1 cellular context compared by ENCODE assay signal in the genomic region with DNA sequence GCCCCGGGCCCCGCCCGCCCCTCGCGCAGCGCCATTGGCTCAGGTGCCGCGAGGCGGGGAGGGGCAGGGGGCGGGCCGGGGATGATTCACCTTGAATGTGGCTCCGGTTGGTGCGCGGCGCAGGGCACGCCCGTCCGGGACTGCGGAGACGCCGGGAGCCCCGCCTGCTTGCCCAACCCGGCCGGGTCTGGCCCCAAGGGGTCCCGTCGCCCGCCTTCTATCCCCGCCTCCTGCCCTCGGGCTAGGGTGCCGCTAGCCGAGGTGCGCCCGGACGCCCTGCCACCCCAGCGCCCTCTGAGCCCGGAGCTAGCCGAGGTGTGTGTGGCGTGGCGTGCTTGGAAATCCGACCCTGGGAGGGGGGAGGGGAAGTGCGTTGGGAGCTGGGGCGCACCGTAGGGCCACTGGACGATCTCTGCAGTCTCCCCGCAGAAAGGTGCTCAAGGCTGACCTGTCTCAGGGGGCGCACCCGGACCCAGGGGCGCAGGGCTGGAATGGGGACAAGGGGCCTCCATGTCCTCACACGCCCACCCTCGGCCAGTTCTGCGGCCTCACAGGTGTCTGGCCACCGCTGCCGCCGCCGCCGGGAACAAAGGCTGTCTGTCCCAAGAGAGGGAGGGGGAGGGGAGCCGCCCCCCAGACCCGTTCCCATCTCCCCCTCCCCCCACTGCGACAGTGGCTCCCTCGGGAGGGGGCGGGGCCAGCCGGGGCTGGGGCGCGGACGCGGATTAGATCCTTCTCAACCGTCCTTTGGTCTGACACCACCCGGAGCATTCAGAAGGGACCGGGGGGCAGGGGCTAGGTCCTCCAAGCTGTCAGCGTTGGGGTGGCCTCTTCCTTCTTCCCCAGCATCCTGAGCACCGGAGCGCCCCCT.
TF ChIP-seq lines count a peak whose summit lies in the region.

No MANE protein-coding gene starts in this region.

TF ChIP-seq in HEK293, 187 proteins besides CTCF, POLR2A, EP300 and RAD21 (continued from another document and continues in another):
- TF ChIP-seq ZNF549 (tag by site-specific recombination; IDR thresholded peaks at IDR 0.05) (no peak), ZNF654 (tag by site-specific recombination; IDR thresholded peaks at IDR 0.05; ENCODE audit: low read depth) (no peak), ZXDB (tag by site-specific recombination; IDR thresholded peaks at IDR 0.05) (0 out of 2 replicates have a peak, but pooled peaks have one; percentile 55), ZBTB21 (tag by site-specific recombination; IDR thresholded peaks at IDR 0.05) (no peak), ZNF140 (tag by site-specific recombination; IDR thresholded peaks at IDR 0.05) (no peak), ZFHX2 (tag by site-specific recombination; conservative IDR thresholded peaks at IDR 0.05) (peak; percentile 76), FEZF1 (tag by site-specific recombination; IDR thresholded peaks at IDR 0.05) (no peak), ZNF707 (tag by site-specific recombination; IDR thresholded peaks at IDR 0.05) (no peak), ZNF529 (tag by site-specific recombination; IDR thresholded peaks at IDR 0.05; ENCODE audit: insufficient replicate concordance) (no peak), WT1 (tag by site-specific recombination; IDR thresholded peaks at IDR 0.05) (no peak), ZNF596 (tag by site-specific recombination; IDR thresholded peaks at IDR 0.05) (no peak), KLF10 (tag by site-specific recombination; IDR thresholded peaks at IDR 0.05) (peak; percentile 74), ZNF433 (tag by site-specific recombination; IDR thresholded peaks at IDR 0.05; ENCODE audit: low read depth) (no peak), ZNF146 (tag by site-specific recombination; IDR thresholded peaks at IDR 0.05) (no peak), ZNF391 (tag by site-specific recombination; IDR thresholded peaks at IDR 0.05; ENCODE audit: borderline replicate concordance, low read depth) (peak; percentile 67), HOXD13 (CRISPR knock-in tag; IDR thresholded peaks at IDR 0.05; ENCODE audit: borderline replicate concordance) (no peak), ZNF501 (tag by site-specific recombination; IDR thresholded peaks at IDR 0.05) (peak; percentile 49; the same call in 1 of the 2 replicates), ZNF701 (tag by site-specific recombination; IDR thresholded peaks at IDR 0.05) (no peak), EGR2 (tag by site-specific recombination; IDR thresholded peaks at IDR 0.05; ENCODE audit: low read depth) (peak; percentile 66; the same call in 1 of the 2 replicates), ZNF335 (tag by site-specific recombination; conservative IDR thresholded peaks at IDR 0.05) (peak; percentile 92), ZFP41 (tag by site-specific recombination; IDR thresholded peaks at IDR 0.05; ENCODE audit: borderline replicate concordance) (no peak), ZNF311 (tag by site-specific recombination; IDR thresholded peaks at IDR 0.05; ENCODE audit: borderline replicate concordance) (no peak), GLI2 (tag by site-specific recombination; IDR thresholded peaks at IDR 0.05; ENCODE audit: borderline replicate concordance, low read depth) (no peak), ZNF366 (tag by site-specific recombination; conservative IDR thresholded peaks at IDR 0.05) (no peak), ZSCAN23 (tag by site-specific recombination; IDR thresholded peaks at IDR 0.05) (peak; percentile 84; the same call in 1 of the 2 replicates), RBAK (tag by site-specific recombination; IDR thresholded peaks at IDR 0.05) (no peak), ZNF626 (tag by site-specific recombination; IDR thresholded peaks at IDR 0.05) (no peak), ZNF214 (tag by site-specific recombination; IDR thresholded peaks at IDR 0.05; ENCODE audit: borderline replicate concordance) (no peak), ZNF548 (tag by site-specific recombination; IDR thresholded peaks at IDR 0.05) (no peak), ZNF132 (tag by site-specific recombination; IDR thresholded peaks at IDR 0.05; ENCODE audit: borderline replicate concordance) (no peak), ZNF768 (tag by site-specific recombination; IDR thresholded peaks at IDR 0.05) (no peak), ZNF629 (tag by site-specific recombination; IDR thresholded peaks at IDR 0.05) (no peak), ZEB2 (tag by site-specific recombination; IDR thresholded peaks at IDR 0.05) (peak; percentile 95), ZNF426 (tag by site-specific recombination; IDR thresholded peaks at IDR 0.05) (no peak), PRDM1 (tag by site-specific recombination; IDR thresholded peaks at IDR 0.05) (no peak), SALL2 (tag by site-specific recombination; IDR thresholded peaks at IDR 0.05; ENCODE audit: borderline replicate concordance) (no peak), ZNF624 (tag by site-specific recombination; IDR thresholded peaks at IDR 0.05) (no peak), ZBTB7A (tag by site-specific recombination; IDR thresholded peaks at IDR 0.05; ENCODE audit: low read depth) (peak; percentile 85; the same call in 1 of the 2 replicates), TRIM28 (IDR thresholded peaks at IDR 0.05; ENCODE audit: borderline replicate concordance, low read length) (no peak), ZFP3 (tag by site-specific recombination; IDR thresholded peaks at IDR 0.05; ENCODE audit: low read depth) (no peak), ZNF555 (tag by site-specific recombination; conservative IDR thresholded peaks at IDR 0.05) (no peak), ZNF530 (tag by site-specific recombination; IDR thresholded peaks at IDR 0.05; ENCODE audit: low read depth) (no peak), ZNF510 (tag by site-specific recombination; IDR thresholded peaks at IDR 0.05; ENCODE audit: insufficient replicate concordance) (no peak), BCL11B (tag by site-specific recombination; IDR thresholded peaks at IDR 0.05; ENCODE audit: low read depth) (peak; percentile 82; the same call in 1 of the 2 replicates), ZNF211 (tag by site-specific recombination; IDR thresholded peaks at IDR 0.05; ENCODE audit: low read depth) (no peak), ZNF16 (tag by site-specific recombination; IDR thresholded peaks at IDR 0.05; ENCODE audit: low read depth) (no peak)
- TF ChIP-seq, protein P1, sequence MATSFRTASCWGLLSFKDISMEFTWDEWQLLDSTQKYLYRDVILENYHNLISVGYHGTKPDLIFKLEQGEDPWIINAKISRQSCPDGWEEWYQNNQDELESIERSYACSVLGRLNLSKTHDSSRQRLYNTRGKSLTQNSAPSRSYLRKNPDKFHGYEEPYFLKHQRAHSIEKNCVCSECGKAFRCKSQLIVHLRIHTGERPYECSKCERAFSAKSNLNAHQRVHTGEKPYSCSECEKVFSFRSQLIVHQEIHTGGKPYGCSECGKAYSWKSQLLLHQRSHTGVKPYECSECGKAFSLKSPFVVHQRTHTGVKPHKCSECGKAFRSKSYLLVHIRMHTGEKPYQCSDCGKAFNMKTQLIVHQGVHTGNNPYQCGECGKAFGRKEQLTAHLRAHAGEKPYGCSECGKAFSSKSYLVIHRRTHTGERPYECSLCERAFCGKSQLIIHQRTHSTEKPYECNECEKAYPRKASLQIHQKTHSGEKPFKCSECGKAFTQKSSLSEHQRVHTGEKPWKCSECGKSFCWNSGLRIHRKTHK (tag by site-specific recombination; IDR thresholded peaks at IDR 0.05) = no peak
- TF ChIP-seq, protein P2, sequence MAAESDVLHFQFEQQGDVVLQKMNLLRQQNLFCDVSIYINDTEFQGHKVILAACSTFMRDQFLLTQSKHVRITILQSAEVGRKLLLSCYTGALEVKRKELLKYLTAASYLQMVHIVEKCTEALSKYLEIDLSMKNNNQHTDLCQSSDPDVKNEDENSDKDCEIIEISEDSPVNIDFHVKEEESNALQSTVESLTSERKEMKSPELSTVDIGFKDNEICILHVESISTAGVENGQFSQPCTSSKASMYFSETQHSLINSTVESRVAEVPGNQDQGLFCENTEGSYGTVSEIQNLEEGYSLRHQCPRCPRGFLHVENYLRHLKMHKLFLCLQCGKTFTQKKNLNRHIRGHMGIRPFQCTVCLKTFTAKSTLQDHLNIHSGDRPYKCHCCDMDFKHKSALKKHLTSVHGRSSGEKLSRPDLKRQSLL (tag by site-specific recombination; IDR thresholded peaks at IDR 0.05) = peak; percentile 19; the same call in 1 of the 2 replicates
- TF ChIP-seq, protein P3, sequence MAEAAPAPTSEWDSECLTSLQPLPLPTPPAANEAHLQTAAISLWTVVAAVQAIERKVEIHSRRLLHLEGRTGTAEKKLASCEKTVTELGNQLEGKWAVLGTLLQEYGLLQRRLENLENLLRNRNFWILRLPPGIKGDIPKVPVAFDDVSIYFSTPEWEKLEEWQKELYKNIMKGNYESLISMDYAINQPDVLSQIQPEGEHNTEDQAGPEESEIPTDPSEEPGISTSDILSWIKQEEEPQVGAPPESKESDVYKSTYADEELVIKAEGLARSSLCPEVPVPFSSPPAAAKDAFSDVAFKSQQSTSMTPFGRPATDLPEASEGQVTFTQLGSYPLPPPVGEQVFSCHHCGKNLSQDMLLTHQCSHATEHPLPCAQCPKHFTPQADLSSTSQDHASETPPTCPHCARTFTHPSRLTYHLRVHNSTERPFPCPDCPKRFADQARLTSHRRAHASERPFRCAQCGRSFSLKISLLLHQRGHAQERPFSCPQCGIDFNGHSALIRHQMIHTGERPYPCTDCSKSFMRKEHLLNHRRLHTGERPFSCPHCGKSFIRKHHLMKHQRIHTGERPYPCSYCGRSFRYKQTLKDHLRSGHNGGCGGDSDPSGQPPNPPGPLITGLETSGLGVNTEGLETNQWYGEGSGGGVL (tag by site-specific recombination; IDR thresholded peaks at IDR 0.05) = peak; percentile 76
- TF ChIP-seq, protein P4, sequence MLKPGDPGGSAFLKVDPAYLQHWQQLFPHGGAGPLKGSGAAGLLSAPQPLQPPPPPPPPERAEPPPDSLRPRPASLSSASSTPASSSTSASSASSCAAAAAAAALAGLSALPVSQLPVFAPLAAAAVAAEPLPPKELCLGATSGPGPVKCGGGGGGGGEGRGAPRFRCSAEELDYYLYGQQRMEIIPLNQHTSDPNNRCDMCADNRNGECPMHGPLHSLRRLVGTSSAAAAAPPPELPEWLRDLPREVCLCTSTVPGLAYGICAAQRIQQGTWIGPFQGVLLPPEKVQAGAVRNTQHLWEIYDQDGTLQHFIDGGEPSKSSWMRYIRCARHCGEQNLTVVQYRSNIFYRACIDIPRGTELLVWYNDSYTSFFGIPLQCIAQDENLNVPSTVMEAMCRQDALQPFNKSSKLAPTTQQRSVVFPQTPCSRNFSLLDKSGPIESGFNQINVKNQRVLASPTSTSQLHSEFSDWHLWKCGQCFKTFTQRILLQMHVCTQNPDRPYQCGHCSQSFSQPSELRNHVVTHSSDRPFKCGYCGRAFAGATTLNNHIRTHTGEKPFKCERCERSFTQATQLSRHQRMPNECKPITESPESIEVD (tag by site-specific recombination; IDR thresholded peaks at IDR 0.05) = no peak
- TF ChIP-seq, protein P5, sequence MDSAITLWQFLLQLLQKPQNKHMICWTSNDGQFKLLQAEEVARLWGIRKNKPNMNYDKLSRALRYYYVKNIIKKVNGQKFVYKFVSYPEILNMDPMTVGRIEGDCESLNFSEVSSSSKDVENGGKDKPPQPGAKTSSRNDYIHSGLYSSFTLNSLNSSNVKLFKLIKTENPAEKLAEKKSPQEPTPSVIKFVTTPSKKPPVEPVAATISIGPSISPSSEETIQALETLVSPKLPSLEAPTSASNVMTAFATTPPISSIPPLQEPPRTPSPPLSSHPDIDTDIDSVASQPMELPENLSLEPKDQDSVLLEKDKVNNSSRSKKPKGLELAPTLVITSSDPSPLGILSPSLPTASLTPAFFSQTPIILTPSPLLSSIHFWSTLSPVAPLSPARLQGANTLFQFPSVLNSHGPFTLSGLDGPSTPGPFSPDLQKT (IDR thresholded peaks at IDR 0.05; ENCODE audit: borderline replicate concordance, low read depth, low read length) = no peak
- TF ChIP-seq, protein P6, sequence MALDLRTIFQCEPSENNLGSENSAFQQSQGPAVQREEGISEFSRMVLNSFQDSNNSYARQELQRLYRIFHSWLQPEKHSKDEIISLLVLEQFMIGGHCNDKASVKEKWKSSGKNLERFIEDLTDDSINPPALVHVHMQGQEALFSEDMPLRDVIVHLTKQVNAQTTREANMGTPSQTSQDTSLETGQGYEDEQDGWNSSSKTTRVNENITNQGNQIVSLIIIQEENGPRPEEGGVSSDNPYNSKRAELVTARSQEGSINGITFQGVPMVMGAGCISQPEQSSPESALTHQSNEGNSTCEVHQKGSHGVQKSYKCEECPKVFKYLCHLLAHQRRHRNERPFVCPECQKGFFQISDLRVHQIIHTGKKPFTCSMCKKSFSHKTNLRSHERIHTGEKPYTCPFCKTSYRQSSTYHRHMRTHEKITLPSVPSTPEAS (tag by site-specific recombination; IDR thresholded peaks at IDR 0.05) = no peak
- TF ChIP-seq, protein P7, sequence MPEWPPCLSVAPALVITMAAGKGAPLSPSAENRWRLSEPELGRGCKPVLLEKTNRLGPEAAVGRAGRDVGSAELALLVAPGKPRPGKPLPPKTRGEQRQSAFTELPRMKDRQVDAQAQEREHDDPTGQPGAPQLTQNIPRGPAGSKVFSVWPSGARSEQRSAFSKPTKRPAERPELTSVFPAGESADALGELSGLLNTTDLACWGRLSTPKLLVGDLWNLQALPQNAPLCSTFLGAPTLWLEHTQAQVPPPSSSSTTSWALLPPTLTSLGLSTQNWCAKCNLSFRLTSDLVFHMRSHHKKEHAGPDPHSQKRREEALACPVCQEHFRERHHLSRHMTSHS (tag by site-specific recombination; IDR thresholded peaks at IDR 0.05) = no peak
- TF ChIP-seq, protein P8, sequence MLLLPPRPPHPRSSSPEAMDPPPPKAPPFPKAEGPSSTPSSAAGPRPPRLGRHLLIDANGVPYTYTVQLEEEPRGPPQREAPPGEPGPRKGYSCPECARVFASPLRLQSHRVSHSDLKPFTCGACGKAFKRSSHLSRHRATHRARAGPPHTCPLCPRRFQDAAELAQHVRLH (tag by site-specific recombination; IDR thresholded peaks at IDR 0.05) = no peak
- TF ChIP-seq, protein P9, sequence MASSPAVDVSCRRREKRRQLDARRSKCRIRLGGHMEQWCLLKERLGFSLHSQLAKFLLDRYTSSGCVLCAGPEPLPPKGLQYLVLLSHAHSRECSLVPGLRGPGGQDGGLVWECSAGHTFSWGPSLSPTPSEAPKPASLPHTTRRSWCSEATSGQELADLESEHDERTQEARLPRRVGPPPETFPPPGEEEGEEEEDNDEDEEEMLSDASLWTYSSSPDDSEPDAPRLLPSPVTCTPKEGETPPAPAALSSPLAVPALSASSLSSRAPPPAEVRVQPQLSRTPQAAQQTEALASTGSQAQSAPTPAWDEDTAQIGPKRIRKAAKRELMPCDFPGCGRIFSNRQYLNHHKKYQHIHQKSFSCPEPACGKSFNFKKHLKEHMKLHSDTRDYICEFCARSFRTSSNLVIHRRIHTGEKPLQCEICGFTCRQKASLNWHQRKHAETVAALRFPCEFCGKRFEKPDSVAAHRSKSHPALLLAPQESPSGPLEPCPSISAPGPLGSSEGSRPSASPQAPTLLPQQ (tag by site-specific recombination; IDR thresholded peaks at IDR 0.05) = no peak
- TF ChIP-seq, protein P10, sequence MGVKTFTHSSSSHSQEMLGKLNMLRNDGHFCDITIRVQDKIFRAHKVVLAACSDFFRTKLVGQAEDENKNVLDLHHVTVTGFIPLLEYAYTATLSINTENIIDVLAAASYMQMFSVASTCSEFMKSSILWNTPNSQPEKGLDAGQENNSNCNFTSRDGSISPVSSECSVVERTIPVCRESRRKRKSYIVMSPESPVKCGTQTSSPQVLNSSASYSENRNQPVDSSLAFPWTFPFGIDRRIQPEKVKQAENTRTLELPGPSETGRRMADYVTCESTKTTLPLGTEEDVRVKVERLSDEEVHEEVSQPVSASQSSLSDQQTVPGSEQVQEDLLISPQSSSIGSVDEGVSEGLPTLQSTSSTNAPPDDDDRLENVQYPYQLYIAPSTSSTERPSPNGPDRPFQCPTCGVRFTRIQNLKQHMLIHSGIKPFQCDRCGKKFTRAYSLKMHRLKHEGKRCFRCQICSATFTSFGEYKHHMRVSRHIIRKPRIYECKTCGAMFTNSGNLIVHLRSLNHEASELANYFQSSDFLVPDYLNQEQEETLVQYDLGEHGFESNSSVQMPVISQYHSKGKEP (tag by site-specific recombination; IDR thresholded peaks at IDR 0.05) = no peak
